8 cellular contexts compared by ENCODE assay signal in the genomic region with DNA sequence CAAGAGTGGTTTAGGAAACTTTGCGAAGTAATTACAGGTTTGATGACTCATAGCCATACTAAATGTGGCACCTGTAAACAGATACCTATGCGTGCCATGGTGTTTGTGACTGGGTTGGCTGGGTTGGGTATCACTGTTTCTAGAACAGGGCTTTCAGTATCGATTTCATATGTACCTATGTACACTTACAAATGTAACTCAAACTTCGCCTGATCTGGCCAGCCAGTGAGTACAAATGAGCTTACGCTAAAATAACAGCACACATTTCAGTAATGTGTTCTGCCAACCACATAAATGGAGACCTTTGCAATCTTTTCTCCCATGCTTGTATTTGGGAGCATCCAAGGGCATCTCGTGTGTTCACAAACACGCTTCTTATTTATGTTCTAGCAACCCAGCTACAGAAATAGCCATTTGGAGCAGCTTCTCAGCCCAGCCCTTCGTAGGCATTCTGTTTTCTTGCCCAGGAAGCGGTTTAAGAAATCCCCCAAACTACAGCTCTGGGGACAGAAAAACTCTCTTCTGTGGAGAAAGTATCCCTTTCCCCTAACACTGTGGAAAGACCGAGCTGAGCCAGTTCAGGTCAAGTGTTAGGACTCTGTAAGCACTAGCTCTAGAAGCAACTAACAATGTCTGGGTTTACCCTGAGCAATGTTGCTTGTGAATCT. TPM values are rescaled to one million over a fixed set of nuclear protein-coding genes. Genes with fewer than 3 reads are reported as not detected.
DNase-seq lines count a peak whose midpoint lies in the region; ATAC-seq and TF ChIP-seq lines count a peak whose summit lies in the region.

No MANE protein-coding gene starts in this region.

- H3K9me3 ChIP-seq in heart right ventricle, result no peaks in the 10 kb centered on the region

- H3K27ac ChIP-seq in heart right ventricle, result peak overlapping the region in 1 of 10 donors; percentile 18

- no peaks in the 10 kb centered on the region for H3K27me3 ChIP-seq in heart right ventricle

- H3K27me3 Mint-ChIP-seq in osteocyte (ENCODE audit: unreplicated experiment), result peaks cover 4% of the 10 kb centered on the region

- peaks cover 0 to 51% (median 14%) of the 10 kb centered on the region in 9 donors for H3K4me1 ChIP-seq in heart right ventricle

- DNase-seq in left colon (no peak), NCI-H226 (no peak), osteocyte (ENCODE audit: extremely low spot score, unreplicated experiment) (no peak), heart right ventricle (no peak), NCI-H187 treated with DMSO at 0.1 percent for 48 hours (lab: John Stamatoyannopoulos, UW) (no peak)

- ATAC-seq in GM19324 (IDR thresholded peaks at IDR 0.05; ENCODE audit: low FRiP score, unreplicated experiment) (peak; percentile 97), HG03095 (IDR thresholded peaks at IDR 0.05; ENCODE audit: unreplicated experiment) (peak; percentile 93), left colon (peak; percentile 52), heart right ventricle (no peak)
- ATAC-seq in activated CD4-positive, CD25-positive, alpha-beta regulatory T cell treated with anti-CD3 and anti-CD28 coated beads, Interleukin-2, amount 50 U/mL, for 24 hours, result peak; percentile 95

- no peaks in the 10 kb centered on the region for H3K36me3 Mint-ChIP-seq in osteocyte (ENCODE audit: unreplicated experiment)

- WGBS in heart right ventricle, 2 donors, result 92 to 93% methylated on average over 10 of the region's 10 CpGs

- H3K4me3 Mint-ChIP-seq in osteocyte (ENCODE audit: unreplicated experiment), result no peak overlapping the region

- intact Hi-C loops in left colon (cut with DNase I, micrococcal nuclease), result no loop called here
- intact Hi-C loops in heart right ventricle (cut with DNase I), result no loop called here

- H3K9me3 Mint-ChIP-seq in osteocyte (ENCODE audit: unreplicated experiment), result no peaks in the 10 kb centered on the region

- H3K4me3 ChIP-seq in heart right ventricle, result no peak overlapping the region

- no peaks in the 10 kb centered on the region for H3K36me3 ChIP-seq in heart right ventricle

- H3K27ac Mint-ChIP-seq in osteocyte (ENCODE audit: unreplicated experiment), result no peak overlapping the region

- H3K4me1 Mint-ChIP-seq in osteocyte (ENCODE audit: unreplicated experiment), result peaks cover 20% of the 10 kb centered on the region

- TF ChIP-seq CTCF in osteocyte (IDR thresholded peaks at IDR 0.05) (no peak), heart right ventricle (IDR thresholded peaks at IDR 0.05) (no peak)

RNA-seq across cellular contexts. Expression of a gene that starts 42.3 kb away (rescaled TPM):
- total RNA-seq in left colon (10 to 100 TPM in 1 of 2 donors, 1 to 10 TPM in 1; 6.6 to 11.6 TPM), osteocyte (10.9 TPM in 2 replicates), heart right ventricle (1 to 10 TPM; 3.3 to 8.5 (median 6.2) TPM)
- 10 to 100 TPM in 1 of 2 donors, 1 to 10 TPM in 1; 4.3 to 11.8 TPM for polyA plus RNA-seq in heart right ventricle

Comparison
In these comparisons a context has a peak if more than half of its experiments do, and no peak if none do; other contexts are left out.
1. ATAC-seq: peak in GM19324 (single experiment), HG03095 (single experiment), activated CD4-positive, CD25-positive, alpha-beta regulatory T cell treated with anti-CD3 and anti-CD28 coated beads, Interleukin-2, amount 50 U/mL, for 24 hours (2 of 2) and left colon (single experiment); none in heart right ventricle (0 of 8).